1 cellular context compared by ENCODE assay signal in genomic region chr20:57594092-57594911, GRCh38.
TF ChIP-seq lines count a peak whose summit lies in the region.

No MANE protein-coding gene starts in this region.

TF ChIP-seq in GM12878, 131 proteins besides CTCF, POLR2A, EP300 and RAD21:
- no peak for TF ChIP-seq ASH2L (IDR thresholded peaks at IDR 0.05; ENCODE audit: borderline replicate concordance, low read depth)
- no peak for TF ChIP-seq GABPA (IDR thresholded peaks at IDR 0.05; ENCODE audit: low read depth)
- TF ChIP-seq SREBF1 (IDR thresholded peaks at IDR 0.05; ENCODE audit: low read length) = no peak
- no peak for TF ChIP-seq CBX3 (IDR thresholded peaks at IDR 0.05; ENCODE audit: borderline replicate concordance, low read depth)
- no peak; the same call in 1 of the 2 replicates for TF ChIP-seq RUNX3 (IDR thresholded peaks at IDR 0.05; ENCODE audit: low read length)
- TF ChIP-seq STAT1 (conservative IDR thresholded peaks at IDR 0.05) = no peak
- TF ChIP-seq YY1 (IDR thresholded peaks at IDR 0.05; ENCODE audit: low read depth, low read length) = peak; percentile 52; the same call in 1 of the 2 replicates
- TF ChIP-seq BMI1 (IDR thresholded peaks at IDR 0.05; ENCODE audit: borderline replicate concordance) = no peak
- TF ChIP-seq POLR2AphosphoS2 (IDR thresholded peaks at IDR 0.05; ENCODE audit: low read depth, low read length) = no peak
- no peak for TF ChIP-seq SMAD5 (IDR thresholded peaks at IDR 0.05; ENCODE audit: low read depth)
- TF ChIP-seq CEBPB (IDR thresholded peaks at IDR 0.05; ENCODE audit: borderline replicate concordance in 1 of 2, low read depth in 2 of 2, low read length in 2 of 2) = no peak
- no peak for TF ChIP-seq DPF2 (IDR thresholded peaks at IDR 0.05)
- no peak for TF ChIP-seq CREB1 (IDR thresholded peaks at IDR 0.05; ENCODE audit: low read depth)
- TF ChIP-seq IKZF1 (conservative IDR thresholded peaks at IDR 0.05) = no peak
- no peak for TF ChIP-seq IRF4 (IDR thresholded peaks at IDR 0.05; ENCODE audit: low read depth, low read length)
- TF ChIP-seq JUND (IDR thresholded peaks at IDR 0.05; ENCODE audit: low read depth, low read length) = no peak
- TF ChIP-seq TAF1 (IDR thresholded peaks at IDR 0.05; ENCODE audit: borderline replicate concordance, low read depth, low read length) = no peak
- peak; percentile 90 for TF ChIP-seq SMC3 (IDR thresholded peaks at IDR 0.05; ENCODE audit: borderline replicate concordance, low read length)
- TF ChIP-seq RCOR1 (conservative IDR thresholded peaks at IDR 0.05; ENCODE audit: low read depth, low read length) = no peak
- TF ChIP-seq ZNF384 (IDR thresholded peaks at IDR 0.05; ENCODE audit: borderline replicate concordance, low read depth, low read length) = peak; percentile 92
TF ChIP-seq in GM12878: peak in this region for 3.
